29 cellular contexts compared by ENCODE assay signal in the genomic region with DNA sequence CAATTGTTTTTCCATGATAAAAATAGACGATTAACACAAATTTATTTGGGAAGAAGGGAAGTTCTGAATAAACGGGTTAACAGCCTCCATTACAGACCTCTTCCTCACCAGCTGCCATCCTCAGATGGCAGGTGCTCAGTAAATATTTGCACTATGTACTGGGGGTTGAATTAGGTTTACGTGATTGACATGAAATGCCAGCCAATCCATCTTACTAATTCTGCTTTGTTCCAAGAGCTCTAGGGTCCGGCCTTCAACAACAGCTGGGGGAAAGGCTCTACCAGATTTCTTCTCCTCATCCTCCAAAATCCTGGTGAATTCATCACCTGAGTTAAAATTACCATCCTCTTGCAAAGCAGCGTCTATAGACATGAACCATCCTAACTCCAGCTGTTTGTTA.
DNase-seq lines count a peak whose midpoint lies in the region; ATAC-seq and TF ChIP-seq lines count a peak whose summit lies in the region.
"Had no signal": no experiment of that assay in that cellular context is flagged by ENCODE, and none has a peak within 500 bp of the region (broad histone marks: within the 10 kb centered on the region; RNA-seq: fewer than 3 reads in every experiment).

No MANE protein-coding gene starts in this region.

- peak overlapping the region; percentile 92 for H3K27ac Mint-ChIP-seq in glutamatergic neuron (ENCODE audit: unreplicated experiment)
- no peak overlapping the region for H3K27ac Mint-ChIP-seq in activated T-cell treated with anti-CD3 and anti-CD28 coated beads, Interleukin-2, amount 50 U/mL, for 72 hours
- H3K27ac Mint-ChIP-seq: activated CD4-positive, alpha-beta memory T cell treated with anti-CD3 and anti-CD28 coated beads, Interleukin-2, amount 10 ng/mL, durations not matched to agents 7 days and 5 days; activated naive CD8-positive, alpha-beta T cell; CD8-positive, alpha-beta T cell; progenitor cell of endocrine pancreas had no signal

- TF ChIP-seq EP300 in stomach (IDR thresholded peaks at IDR 0.05), result no peak

- no peaks in the 10 kb centered on the region for H3K4me1 ChIP-seq in stomach
- H3K4me1 ChIP-seq: right lobe of liver, testis, uterus had no signal

- no peaks in the 10 kb centered on the region for H3K36me3 ChIP-seq in stomach
- H3K36me3 ChIP-seq: MG63, neutrophil, right lobe of liver, uterus had no signal

- no peak for TF ChIP-seq POLR2A in stomach (IDR thresholded peaks at IDR 0.05)

- peaks cover 9% of the 10 kb centered on the region for H3K9me3 Mint-ChIP-seq in glutamatergic neuron (ENCODE audit: unreplicated experiment)
- H3K9me3 Mint-ChIP-seq in activated T-cell treated with anti-CD3 and anti-CD28 coated beads, Interleukin-2, amount 50 U/mL, for 72 hours, result peaks cover 0 to 4% of the 10 kb centered on the region in 2 donors

- peaks cover 0 to 5% (median 0%) of the 10 kb centered on the region in 4 donors for H3K9me3 ChIP-seq in stomach
- H3K9me3 ChIP-seq: MG63, neutrophil, right lobe of liver, testis, uterus had no signal

- intact Hi-C loops in stomach (cut with DNase I; ENCODE audit: low total_unique reads), result no loop called here

- TF ChIP-seq CTCF in glutamatergic neuron (IDR thresholded peaks at IDR 0.05; ENCODE audit: partially characterized antibody, unreplicated experiment), result no peak
- TF ChIP-seq CTCF in stomach (IDR thresholded peaks at IDR 0.05), result no peak

- H3K4me3 Mint-ChIP-seq in glutamatergic neuron (ENCODE audit: unreplicated experiment), result peak overlapping the region; percentile 67
- H3K4me3 Mint-ChIP-seq in activated T-cell treated with anti-CD3 and anti-CD28 coated beads, Interleukin-2, amount 50 U/mL, for 72 hours, result no peak overlapping the region
- H3K4me3 Mint-ChIP-seq: activated CD4-positive, alpha-beta memory T cell treated with anti-CD3 and anti-CD28 coated beads, Interleukin-2, amount 10 ng/mL, durations not matched to agents 7 days and 5 days; activated naive CD8-positive, alpha-beta T cell; CD8-positive, alpha-beta T cell had no signal

- H3K27ac ChIP-seq in stomach, result no peak overlapping the region
- H3K27ac ChIP-seq: neutrophil, right lobe of liver, testis, uterus had no signal

- WGBS in stomach, 5 donors, result 51 to 60% (median 53%) methylated on average over 5 of the region's 5 CpGs

- no peak for ATAC-seq in GM18873 (IDR thresholded peaks at IDR 0.05; ENCODE audit: low FRiP score, unreplicated experiment)
- ATAC-seq in activated T-cell treated with anti-CD3 and anti-CD28 coated beads, Interleukin-2, amount 50 U/mL, for 72 hours (replicated peaks in 1 of 2), result no peak
- ATAC-seq: activated CD4-positive, CD25-positive, alpha-beta regulatory T cell treated with anti-CD3 and anti-CD28 coated beads, Interleukin-2, amount 50 U/mL, for 24 hours; CD8-positive, alpha-beta T cell; HCT116; left ventricle myocardium superior; right lobe of liver had no signal

- H3K4me3 ChIP-seq in stomach, result no peak overlapping the region
- H3K4me3 ChIP-seq: MG63, right lobe of liver, testis, uterus had no signal

- peak; percentile 13 for DNase-seq in NCI-H1092 treated with DMSO at 0.1 percent for 48 hours (lab: John Stamatoyannopoulos, UW)
- DNase-seq in NCI-H1092 (lab: John Stamatoyannopoulos, UW), result no peak
- DNase-seq in NCI-H1105 (lab: John Stamatoyannopoulos, UW), result peak; percentile 5
- peak; percentile 89 for DNase-seq in NCI-H748 (lab: John Stamatoyannopoulos, UW; ENCODE audit: unreplicated experiment)
- DNase-seq in glutamatergic neuron, result no peak
- DNase-seq in stomach, result no peak
- DNase-seq in activated T-cell treated with anti-CD3 and anti-CD28 coated beads, Interleukin-2, amount 50 U/mL, for 72 hours, result no peak
- DNase-seq: 8988T; activated CD4-positive, alpha-beta memory T cell treated with anti-CD3 and anti-CD28 coated beads, Interleukin-2, amount 10 ng/mL, durations not matched to agents 7 days and 5 days; anterior cingulate cortex; CD8-positive, alpha-beta T cell; DMS79 treated with DMSO at 0.1 percent for 48 hours; islet precursor cell; KG1; left ventricle myocardium superior; MG63; NCI-H2081; NCI-H446 treated with DMSO at 0.1 percent for 48 hours; right lobe of liver; stimulated activated naive CD4-positive, alpha-beta T cell; T-helper 1 cell; testis; uterus had no signal

- no peaks in the 10 kb centered on the region for H3K27me3 ChIP-seq in stomach
- H3K27me3 ChIP-seq: MG63, neutrophil, right lobe of liver, testis, uterus had no signal

- no peaks in the 10 kb centered on the region for H3K27me3 Mint-ChIP-seq in glutamatergic neuron (ENCODE audit: unreplicated experiment)
- peaks cover 4% of the 10 kb centered on the region for H3K27me3 Mint-ChIP-seq in activated T-cell treated with anti-CD3 and anti-CD28 coated beads, Interleukin-2, amount 50 U/mL, for 72 hours (ENCODE audit: low read depth)

- H3K36me3 Mint-ChIP-seq in glutamatergic neuron (ENCODE audit: unreplicated experiment), result no peaks in the 10 kb centered on the region
- H3K36me3 Mint-ChIP-seq in activated T-cell treated with anti-CD3 and anti-CD28 coated beads, Interleukin-2, amount 50 U/mL, for 72 hours (ENCODE audit: insufficient read depth in 2 of 2), result no peaks in the 10 kb centered on the region
- H3K36me3 Mint-ChIP-seq: CD8-positive, alpha-beta T cell had no signal

- peaks cover 23% of the 10 kb centered on the region for H3K4me1 Mint-ChIP-seq in glutamatergic neuron (ENCODE audit: low read depth, unreplicated experiment)
- no peaks in the 10 kb centered on the region for H3K4me1 Mint-ChIP-seq in activated T-cell treated with anti-CD3 and anti-CD28 coated beads, Interleukin-2, amount 50 U/mL, for 72 hours (ENCODE audit: low read depth)
- H3K4me1 Mint-ChIP-seq: activated CD4-positive, alpha-beta memory T cell treated with anti-CD3 and anti-CD28 coated beads, Interleukin-2, amount 10 ng/mL, durations not matched to agents 7 days and 5 days had no signal

Comparison
In these comparisons a context has a peak if more than half of its experiments do, and no peak if none do; other contexts are left out.
1. DNase-seq: peak in NCI-H1092 treated with DMSO at 0.1 percent for 48 hours (single experiment), NCI-H1105 (single experiment) and NCI-H748 (single experiment); none in NCI-H1092 (single experiment), glutamatergic neuron (single experiment), stomach (single experiment) and activated T-cell treated with anti-CD3 and anti-CD28 coated beads, Interleukin-2, amount 50 U/mL, for 72 hours (0 of 2).